33 cellular contexts compared by ENCODE assay signal in genomic region chr1:56993355-56993985, GRCh38. TPM values are rescaled to one million over a fixed set of nuclear protein-coding genes. Genes with fewer than 3 reads are reported as not detected.
"Had no signal": no experiment of that assay in that cellular context is flagged by ENCODE, and none has a peak within 500 bp of the region (broad histone marks: within the 10 kb centered on the region; RNA-seq: fewer than 3 reads in every experiment).

No MANE protein-coding gene starts in this region.

- H3K4me3 ChIP-seq: esophagus muscularis mucosa, skin epidermis, upper lobe of left lung, vagina had no signal

- H3K27ac ChIP-seq: brain microvascular endothelial cell, esophagus muscularis mucosa, skin epidermis, upper lobe of left lung, vagina, WERI-Rb-1 had no signal

- ATAC-seq: activated CD4-positive, CD25-positive, alpha-beta regulatory T cell treated with anti-CD3 and anti-CD28 coated beads, Interleukin-2, amount 50 U/mL, for 24 hours; sciatic nerve; stimulated activated effector memory CD8-positive, alpha-beta T cell treated with anti-CD3 and anti-CD28 coated beads, Interleukin-12 subunit alpha, Interleukin-12 subunit beta, amount 100 ng/mL, for 72 hours; stimulated activated naive CD8-positive, alpha-beta T cell treated with anti-CD3 and anti-CD28 coated beads, Interleukin-15, amount 100 ng/mL, for 72 hours; T-helper 17 cell had no signal

- H3K36me3 ChIP-seq: brain microvascular endothelial cell, esophagus muscularis mucosa, upper lobe of left lung, vagina, WERI-Rb-1 had no signal

- H3K9me3 ChIP-seq: esophagus muscularis mucosa, upper lobe of left lung, vagina had no signal

- H3K4me1 Mint-ChIP-seq: activated naive CD8-positive, alpha-beta T cell treated with anti-CD3 and anti-CD28 coated beads, Interleukin-2, amount 10 ng/mL, durations not matched to agents 7 days and 5 days; mesothelial cell of epicardium; naive B cell; stimulated activated effector memory CD8-positive, alpha-beta T cell treated with anti-CD3 and anti-CD28 coated beads, Interleukin-12 subunit alpha, Interleukin-12 subunit beta, amount 100 ng/mL, for 72 hours; stimulated activated naive CD8-positive, alpha-beta T cell treated with anti-CD3 and anti-CD28 coated beads, Interleukin-15, amount 100 ng/mL, for 72 hours; T-helper 17 cell had no signal

- H3K4me3 Mint-ChIP-seq: activated CD4-positive, alpha-beta memory T cell treated with anti-CD3 and anti-CD28 coated beads for 36 hours; activated naive CD4-positive, alpha-beta T cell treated with anti-CD3 and anti-CD28 coated beads for 36 hours; activated naive CD8-positive, alpha-beta T cell treated with anti-CD3 and anti-CD28 coated beads, Interleukin-2, amount 10 ng/mL, durations not matched to agents 7 days and 5 days; activated T-helper 1 cell treated with anti-CD3 and anti-CD28 coated beads, Interleukin-12 subunit alpha, Interleukin-12 subunit beta, Interleukin-2, Interleukin-4 antibody, amounts not matched to agents 30 ng/mL and 10 ng/mL and 1 ng/mL, durations not matched to agents 14 hours and 24 hours and 36 hours; endodermal cell; mesothelial cell of epicardium; naive B cell; stimulated activated effector memory CD8-positive, alpha-beta T cell treated with anti-CD3 and anti-CD28 coated beads, Interleukin-12 subunit alpha, Interleukin-12 subunit beta, amount 100 ng/mL, for 72 hours; stimulated activated naive CD8-positive, alpha-beta T cell treated with anti-CD3 and anti-CD28 coated beads, Interleukin-15, amount 100 ng/mL, for 72 hours; T-helper 17 cell had no signal

- DNase-seq: activated CD4-positive, alpha-beta memory T cell treated with anti-CD3 and anti-CD28 coated beads for 36 hours; activated CD4-positive, alpha-beta T cell treated with anti-CD3 and anti-CD28 coated beads for 48 hours; activated CD8-positive, alpha-beta memory T cell treated with anti-CD3 and anti-CD28 coated beads, Interleukin-2, amount 50 U/mL, for 4 hours; activated effector memory CD4-positive, alpha-beta T cell treated with anti-CD3 and anti-CD28 coated beads, Interleukin-2, amount 50 U/mL, for 16 hours; activated naive CD4-positive, alpha-beta T cell treated with anti-CD3 and anti-CD28 coated beads for 36 hours; activated naive CD8-positive, alpha-beta T cell treated with anti-CD3 and anti-CD28 coated beads, Interleukin-2, amount 10 ng/mL, durations not matched to agents 7 days and 5 days; activated T-cell treated with anti-CD3 and anti-CD28 coated beads, Interleukin-2, amount 50 U/mL, for 1 hour; brain microvascular endothelial cell; caudate nucleus; endodermal cell; foreskin melanocyte; islet precursor cell; naive B cell; occipital lobe; posterior cingulate gyrus; stimulated activated CD4-positive, alpha-beta T cell treated with anti-CD3 and anti-CD28 coated beads, Interleukin-4, amount 100 ng/mL, for 24 hours; stimulated activated naive CD8-positive, alpha-beta T cell treated with anti-CD3 and anti-CD28 coated beads, Interleukin-15, amount 100 ng/mL, for 72 hours; substantia nigra; T-helper 17 cell; T1000; upper lobe of left lung; WERI-Rb-1 had no signal

- H3K36me3 Mint-ChIP-seq: activated CD4-positive, alpha-beta memory T cell treated with anti-CD3 and anti-CD28 coated beads for 36 hours; activated naive CD8-positive, alpha-beta T cell treated with anti-CD3 and anti-CD28 coated beads, Interleukin-2, amount 10 ng/mL, durations not matched to agents 7 days and 5 days; mesothelial cell of epicardium; naive B cell; stimulated activated effector memory CD8-positive, alpha-beta T cell treated with anti-CD3 and anti-CD28 coated beads, Interleukin-12 subunit alpha, Interleukin-12 subunit beta, amount 100 ng/mL, for 72 hours had no signal

- H3K9me3 Mint-ChIP-seq: activated CD4-positive, alpha-beta memory T cell treated with anti-CD3 and anti-CD28 coated beads for 36 hours; activated naive CD4-positive, alpha-beta T cell treated with anti-CD3 and anti-CD28 coated beads for 36 hours; activated naive CD8-positive, alpha-beta T cell treated with anti-CD3 and anti-CD28 coated beads, Interleukin-2, amount 10 ng/mL, durations not matched to agents 7 days and 5 days; activated T-helper 1 cell treated with anti-CD3 and anti-CD28 coated beads, Interleukin-12 subunit alpha, Interleukin-12 subunit beta, Interleukin-2, Interleukin-4 antibody, amounts not matched to agents 30 ng/mL and 10 ng/mL and 1 ng/mL, durations not matched to agents 14 hours and 24 hours and 36 hours; endodermal cell; stimulated activated effector memory CD8-positive, alpha-beta T cell treated with anti-CD3 and anti-CD28 coated beads, Interleukin-12 subunit alpha, Interleukin-12 subunit beta, amount 100 ng/mL, for 72 hours had no signal

- H3K27me3 Mint-ChIP-seq: activated CD4-positive, alpha-beta memory T cell treated with anti-CD3 and anti-CD28 coated beads for 36 hours; activated naive CD8-positive, alpha-beta T cell treated with anti-CD3 and anti-CD28 coated beads, Interleukin-2, amount 10 ng/mL, durations not matched to agents 7 days and 5 days; stimulated activated naive CD8-positive, alpha-beta T cell treated with anti-CD3 and anti-CD28 coated beads, Interleukin-15, amount 100 ng/mL, for 72 hours had no signal

- H3K27ac Mint-ChIP-seq: activated CD4-positive, alpha-beta memory T cell treated with anti-CD3 and anti-CD28 coated beads for 36 hours; activated naive CD4-positive, alpha-beta T cell treated with anti-CD3 and anti-CD28 coated beads for 36 hours; activated naive CD8-positive, alpha-beta T cell treated with anti-CD3 and anti-CD28 coated beads, Interleukin-2, amount 10 ng/mL, durations not matched to agents 7 days and 5 days; activated T-helper 1 cell treated with anti-CD3 and anti-CD28 coated beads, Interleukin-12 subunit alpha, Interleukin-12 subunit beta, Interleukin-2, Interleukin-4 antibody, amounts not matched to agents 30 ng/mL and 10 ng/mL and 1 ng/mL, durations not matched to agents 14 hours and 24 hours and 36 hours; endodermal cell; mesothelial cell of epicardium; naive B cell; stimulated activated effector memory CD8-positive, alpha-beta T cell treated with anti-CD3 and anti-CD28 coated beads, Interleukin-12 subunit alpha, Interleukin-12 subunit beta, amount 100 ng/mL, for 72 hours; stimulated activated naive CD8-positive, alpha-beta T cell treated with anti-CD3 and anti-CD28 coated beads, Interleukin-15, amount 100 ng/mL, for 72 hours; T-helper 17 cell had no signal

- H3K4me1 ChIP-seq: esophagus muscularis mucosa, upper lobe of left lung, vagina had no signal

- H3K27me3 ChIP-seq: brain microvascular endothelial cell, esophagus muscularis mucosa, upper lobe of left lung, vagina had no signal

RNA-seq across cellular contexts. Expression of gene C8B, which starts 27.7 kb away (rescaled TPM):
- total RNA-seq: activated CD4-positive, alpha-beta memory T cell treated with anti-CD3 and anti-CD28 coated beads for 36 hours; activated CD8-positive, alpha-beta memory T cell treated with anti-CD3 and anti-CD28 coated beads for 36 hours; activated naive CD4-positive, alpha-beta T cell treated with anti-CD3 and anti-CD28 coated beads for 36 hours; activated naive CD8-positive, alpha-beta T cell treated with anti-CD3 and anti-CD28 coated beads, Interleukin-2, amount 10 ng/mL, durations not matched to agents 7 days and 5 days; activated T-helper 1 cell treated with anti-CD3 and anti-CD28 coated beads, Interleukin-12 subunit alpha, Interleukin-12 subunit beta, Interleukin-2, Interleukin-4 antibody, amounts not matched to agents 30 ng/mL and 10 ng/mL and 1 ng/mL, durations not matched to agents 14 hours and 24 hours and 36 hours; astrocyte; endodermal cell; esophagus muscularis mucosa; lower leg skin; mesothelial cell of epicardium; occipital lobe; sciatic nerve; T-helper 17 cell; vagina had no signal
